Comparison of ENCODE assay signal across 8 cellular contexts in the genomic region with DNA sequence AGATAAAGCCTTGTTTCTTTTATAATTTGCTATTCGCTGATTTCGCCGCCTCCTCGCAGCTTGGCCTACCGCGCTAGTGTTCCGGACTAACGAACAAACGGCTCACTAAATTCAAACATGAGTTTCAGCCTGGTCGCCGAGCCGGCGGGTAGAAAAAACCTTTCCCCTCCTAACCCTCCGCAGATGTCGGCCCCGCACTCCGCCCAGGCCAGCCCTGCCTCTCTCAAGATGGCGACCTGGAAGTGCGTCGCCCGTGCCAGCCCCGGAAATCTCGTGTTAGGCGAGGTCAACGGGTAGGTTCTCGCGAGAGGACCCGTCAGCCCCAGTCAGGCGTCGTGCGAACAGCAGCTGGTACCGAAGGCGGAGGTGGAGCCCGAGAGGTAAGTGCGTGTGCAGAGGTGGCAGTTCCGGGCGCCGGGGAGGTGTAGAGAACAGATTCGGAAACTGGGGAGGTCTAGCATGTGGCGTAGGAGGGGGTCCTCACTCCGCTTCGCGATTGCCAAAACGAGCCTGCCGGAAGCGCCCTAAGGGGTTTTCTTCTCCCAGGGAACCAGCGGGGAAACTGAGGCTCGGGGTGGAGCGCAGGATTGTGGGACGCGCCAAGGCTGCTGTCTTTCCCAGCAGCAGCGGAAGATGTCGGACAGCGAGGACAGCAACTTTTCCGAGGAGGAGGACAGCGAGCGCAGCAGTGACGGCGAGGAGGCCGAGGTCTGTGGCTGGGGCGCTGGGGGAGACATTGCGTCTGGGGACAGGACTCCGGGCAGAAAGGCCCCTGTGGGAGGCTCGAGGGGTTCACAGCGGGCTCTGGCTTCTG. TPM values are rescaled to one million over a fixed set of nuclear protein-coding genes. Genes with fewer than 3 reads are reported as not detected.
DNase-seq lines count a peak whose midpoint lies in the region; ATAC-seq, FAIRE-seq and TF ChIP-seq lines count a peak whose summit lies in the region.

Gene SUPT5H, plus strand, starts transcription at position 325 of the 814 bp plus-strand sequence. Its CDS starts 309 bp downstream, at position 634.

- TF ChIP-seq CTCF in progenitor cell of endocrine pancreas (IDR thresholded peaks at IDR 0.05; ENCODE audit: unreplicated experiment) = no peak

- FAIRE-seq in GM12892 (lab: Jason Lieb, UNC) = peak; percentile 96

- peak; percentile 97 for DNase-seq in GM12892 (ENCODE audit: insufficient read length)
- peak; percentile 96 for DNase-seq in NCI-H146 treated with DMSO at 0.1 percent for 48 hours (lab: John Stamatoyannopoulos, UW; ENCODE audit: unreplicated experiment)
- peak; percentile 97 for DNase-seq in amniotic epithelial cell (ENCODE audit: low read depth)
- DNase-seq in left cardiac atrium = peak; percentile 98
- peak; percentile 90 for DNase-seq in progenitor cell of endocrine pancreas (ENCODE audit: low spot score, unreplicated experiment)
- DNase-seq in ureter (ENCODE audit: low spot score) = peak; percentile 98

- intact Hi-C loops in T-helper 1 cell treated with Interleukin-12 subunit alpha and Interleukin-12 subunit beta and Interleukin-4 antibody, amounts not matched to agents 30 ng/mL and 1 ng/mL, for 36 hours (cut with micrococcal nuclease) = loop anchor here (1.0 to 5.0 kb wide), 12 partner anchors 9 to 903 kb away; partner anchors contain the start of genes C19orf47, EID2, EID2B and FBL
- intact Hi-C loops in left cardiac atrium (cut with DNase I) = no loop called here

- H3K9me3 Mint-ChIP-seq in progenitor cell of endocrine pancreas (ENCODE audit: low read depth) = no peaks in the 10 kb centered on the region

- no peaks in the 10 kb centered on the region for H3K27me3 Mint-ChIP-seq in progenitor cell of endocrine pancreas

- ATAC-seq in HG02870 (IDR thresholded peaks at IDR 0.05; ENCODE audit: unreplicated experiment) = peak; percentile 78
- peak; percentile 97 to 99 for ATAC-seq in left cardiac atrium

- peaks cover 16% of the 10 kb centered on the region for H3K4me1 Mint-ChIP-seq in progenitor cell of endocrine pancreas (ENCODE audit: low read depth)

- peaks cover 8% of the 10 kb centered on the region for H3K36me3 Mint-ChIP-seq in progenitor cell of endocrine pancreas (ENCODE audit: insufficient read depth)

- peak within 1 kb of the TSS; percentile 92 for H3K4me3 Mint-ChIP-seq in progenitor cell of endocrine pancreas (ENCODE audit: low read depth)

- H3K27ac Mint-ChIP-seq in progenitor cell of endocrine pancreas = peak within 1 kb of the TSS; percentile 100

- peak; percentile 91 for TF ChIP-seq POLR2A in GM12892 (IDR thresholded peaks at IDR 0.05; ENCODE audit: low read depth, low read length)

RNA-seq across cellular contexts. Expression of gene SUPT5H, which starts in this region (rescaled TPM):
- polyA plus RNA-seq in GM12892 (2012; ENCODE audit: missing spikeins) = 72.1 TPM
- total RNA-seq in T-helper 1 cell treated with Interleukin-12 subunit alpha and Interleukin-12 subunit beta and Interleukin-4 antibody, amounts not matched to agents 30 ng/mL and 1 ng/mL, for 36 hours = 172 and 181 TPM in 2 replicates
- total RNA-seq in left cardiac atrium = 10 to 100 TPM; 61.1 to 70.1 TPM
- total RNA-seq in progenitor cell of endocrine pancreas = 170 and 171 TPM in 2 replicates
- total RNA-seq in ureter = 121 TPM

Comparison
In these comparisons a context has a peak if more than half of its experiments do, and no peak if none do; other contexts are left out.
1. Peak in every context shown above with its lines: DNase-seq and ATAC-seq.